ENCODE assay signal across 32 cellular contexts in the genomic region with DNA sequence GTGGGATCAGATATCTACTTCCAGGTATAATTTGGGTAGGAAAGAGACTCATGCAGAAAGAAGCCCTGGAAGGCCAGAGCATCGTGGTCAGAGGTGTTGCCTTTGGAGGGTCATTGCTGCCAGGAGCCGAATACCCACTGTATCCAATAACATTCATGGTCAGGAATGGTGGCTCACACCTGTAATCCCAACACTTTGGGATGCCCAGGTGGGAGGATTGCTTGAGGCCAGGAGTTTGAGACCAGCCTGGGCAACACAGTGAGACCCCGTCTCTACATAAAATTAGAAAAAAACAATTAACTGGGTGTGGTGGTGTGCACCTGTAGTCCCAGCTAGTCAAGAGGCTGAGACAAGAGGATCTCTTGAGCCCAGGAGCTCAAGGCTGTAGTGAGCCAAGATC. TPM values are rescaled to one million over a fixed set of nuclear protein-coding genes. Genes with fewer than 3 reads are reported as not detected.
"Had no signal": no experiment of that assay in that cellular context is flagged by ENCODE, and none has a peak within 500 bp of the region (broad histone marks: within the 10 kb centered on the region; RNA-seq: fewer than 3 reads in every experiment).

No MANE protein-coding gene starts in this region.

- H3K9me3 Mint-ChIP-seq: stimulated activated effector memory CD8-positive, alpha-beta T cell treated with anti-CD3 and anti-CD28 coated beads, Interleukin-12 subunit alpha, Interleukin-12 subunit beta, amount 100 ng/mL, for 72 hours; stimulated activated memory B cell treated with anti-CD40 and anti-IgM and Interleukin-4, amounts not matched to agents 10 μg/mL and 1 μg/mL and 100 μg/mL, for 72 hours; stimulated activated naive B cell treated with anti-CD40 and anti-IgM and Interleukin-4, amounts not matched to agents 10 μg/mL and 1 μg/mL and 100 μg/mL, for 72 hours; stimulated activated naive CD8-positive, alpha-beta T cell treated with anti-CD3 and anti-CD28 coated beads, Interleukin-15, amount 100 ng/mL, for 72 hours; stimulated activated naive CD8-positive, alpha-beta T cell treated with anti-CD3 and anti-CD28 coated beads, Interleukin-15, Interleukin-2, amounts not matched to agents 100 ng/mL and 50 ng/mL, for 24 hours; type B pancreatic cell had no signal

- H3K4me1 Mint-ChIP-seq: stimulated activated effector memory CD8-positive, alpha-beta T cell treated with anti-CD3 and anti-CD28 coated beads, Interleukin-12 subunit alpha, Interleukin-12 subunit beta, amount 100 ng/mL, for 72 hours; stimulated activated memory B cell treated with anti-CD40 and anti-IgM and Interleukin-4, amounts not matched to agents 10 μg/mL and 1 μg/mL and 100 μg/mL, for 72 hours; stimulated activated naive B cell treated with anti-CD40 and anti-IgM and Interleukin-4, amounts not matched to agents 10 μg/mL and 1 μg/mL and 100 μg/mL, for 72 hours; stimulated activated naive CD8-positive, alpha-beta T cell treated with anti-CD3 and anti-CD28 coated beads, Interleukin-15, amount 100 ng/mL, for 72 hours had no signal

- ATAC-seq: stimulated activated effector memory CD8-positive, alpha-beta T cell treated with anti-CD3 and anti-CD28 coated beads, Interleukin-12 subunit alpha, Interleukin-12 subunit beta, amount 100 ng/mL, for 72 hours; stimulated activated memory B cell treated with anti-CD40 and anti-IgM and Interleukin-4, amounts not matched to agents 10 μg/mL and 1 μg/mL and 100 μg/mL, for 72 hours; stimulated activated naive B cell treated with anti-CD40 and anti-IgM and Interleukin-4, amounts not matched to agents 10 μg/mL and 1 μg/mL and 100 μg/mL, for 72 hours; stimulated activated naive CD8-positive, alpha-beta T cell treated with anti-CD3 and anti-CD28 coated beads, Interleukin-15, amount 100 ng/mL, for 72 hours; stimulated activated naive CD8-positive, alpha-beta T cell treated with anti-CD3 and anti-CD28 coated beads, Interleukin-15, Interleukin-2, amounts not matched to agents 100 U/mL and 50 U/mL, for 24 hours; upper lobe of right lung had no signal

- H3K27me3 Mint-ChIP-seq: stimulated activated memory B cell treated with anti-CD40 and anti-IgM and Interleukin-4, amounts not matched to agents 10 μg/mL and 1 μg/mL and 100 μg/mL, for 72 hours; stimulated activated naive CD8-positive, alpha-beta T cell treated with anti-CD3 and anti-CD28 coated beads, Interleukin-15, amount 100 ng/mL, for 72 hours; stimulated activated naive CD8-positive, alpha-beta T cell treated with anti-CD3 and anti-CD28 coated beads, Interleukin-15, Interleukin-2, amounts not matched to agents 100 ng/mL and 50 ng/mL, for 24 hours had no signal

- H3K9me3 ChIP-seq: stomach, suprapubic skin, testis, thoracic aorta, thyroid gland, tibial artery, tibial nerve, transverse colon, upper lobe of left lung, upper lobe of right lung, uterus, vagina had no signal

- H3K36me3 Mint-ChIP-seq: stimulated activated effector memory CD8-positive, alpha-beta T cell treated with anti-CD3 and anti-CD28 coated beads, Interleukin-12 subunit alpha, Interleukin-12 subunit beta, amount 100 ng/mL, for 72 hours; type B pancreatic cell had no signal

- H3K4me3 Mint-ChIP-seq: stimulated activated effector memory CD8-positive, alpha-beta T cell treated with anti-CD3 and anti-CD28 coated beads, Interleukin-12 subunit alpha, Interleukin-12 subunit beta, amount 100 ng/mL, for 72 hours; stimulated activated memory B cell treated with anti-CD40 and anti-IgM and Interleukin-4, amounts not matched to agents 10 μg/mL and 1 μg/mL and 100 μg/mL, for 72 hours; stimulated activated naive B cell treated with anti-CD40 and anti-IgM and Interleukin-4, amounts not matched to agents 10 μg/mL and 1 μg/mL and 100 μg/mL, for 72 hours; stimulated activated naive CD8-positive, alpha-beta T cell treated with anti-CD3 and anti-CD28 coated beads, Interleukin-15, amount 100 ng/mL, for 72 hours; stimulated activated naive CD8-positive, alpha-beta T cell treated with anti-CD3 and anti-CD28 coated beads, Interleukin-15, Interleukin-2, amounts not matched to agents 100 ng/mL and 50 ng/mL, for 24 hours; type B pancreatic cell had no signal

- H3K4me1 ChIP-seq: stomach, suprapubic skin, testis, thyroid gland, tibial artery, tibial nerve, transverse colon, upper lobe of left lung, upper lobe of right lung, uterus, vagina had no signal

- H3K36me3 ChIP-seq: suprapubic skin, thoracic aorta, thyroid gland, transverse colon, upper lobe of left lung, upper lobe of right lung, uterus, vagina had no signal

- H3K27ac Mint-ChIP-seq: stimulated activated effector memory CD8-positive, alpha-beta T cell treated with anti-CD3 and anti-CD28 coated beads, Interleukin-12 subunit alpha, Interleukin-12 subunit beta, amount 100 ng/mL, for 72 hours; stimulated activated memory B cell treated with anti-CD40 and anti-IgM and Interleukin-4, amounts not matched to agents 10 μg/mL and 1 μg/mL and 100 μg/mL, for 72 hours; stimulated activated naive B cell treated with anti-CD40 and anti-IgM and Interleukin-4, amounts not matched to agents 10 μg/mL and 1 μg/mL and 100 μg/mL, for 72 hours; stimulated activated naive CD8-positive, alpha-beta T cell treated with anti-CD3 and anti-CD28 coated beads, Interleukin-15, amount 100 ng/mL, for 72 hours; stimulated activated naive CD8-positive, alpha-beta T cell treated with anti-CD3 and anti-CD28 coated beads, Interleukin-15, Interleukin-2, amounts not matched to agents 100 ng/mL and 50 ng/mL, for 24 hours; type B pancreatic cell had no signal

- H3K4me3 ChIP-seq: stomach, suprapubic skin, testis, thoracic aorta, thyroid gland, tibial artery, tibial nerve, transverse colon, upper lobe of left lung, upper lobe of right lung, uterus, vagina had no signal

- DNase-seq: stimulated activated CD4-positive, alpha-beta T cell treated with anti-CD3 and anti-CD28 coated beads, Interleukin-2, amount 100 ng/mL, for 48 hours; stimulated activated CD4-positive, alpha-beta T cell treated with anti-CD3 and anti-CD28 coated beads, Interleukin-4, amount 100 ng/mL, for 1 hour; stimulated activated CD4-positive, alpha-beta T cell treated with anti-CD3 and anti-CD28 coated beads, Interleukin-4, amount 100 ng/mL, for 24 hours; stimulated activated CD4-positive, alpha-beta T cell treated with anti-CD3 and anti-CD28 coated beads, Interleukin-4, amount 100 ng/mL, for 4 hours; stimulated activated CD8-positive, alpha-beta memory T cell treated with anti-CD3 and anti-CD28 coated beads, Interleukin-4, amount 100 ng/mL, for 48 hours; stimulated activated naive B cell treated with anti-CD40 and anti-IgM and Interleukin-4, amounts not matched to agents 10 μg/mL and 1 μg/mL and 100 μg/mL, for 72 hours; stimulated activated naive CD4-positive, alpha-beta T cell; stimulated activated naive CD4-positive, alpha-beta T cell treated with Interleukin-2 at 50 U/mL for 16 hours; stimulated activated naive CD8-positive, alpha-beta T cell treated with anti-CD3 and anti-CD28 coated beads, Interleukin-15, amount 100 ng/mL, for 72 hours; stimulated activated naive CD8-positive, alpha-beta T cell treated with anti-CD3 and anti-CD28 coated beads, Interleukin-15, Interleukin-2, amounts not matched to agents 100 U/mL and 50 U/mL, for 24 hours; stomach; substantia nigra; testis; thyroid gland; tibial artery; transverse colon; trophoblast cell; upper lobe of left lung; upper lobe of right lung; uterus had no signal

- H3K27ac ChIP-seq: stomach, suprapubic skin, testis, thoracic aorta, thyroid gland, tibial artery, tibial nerve, transverse colon, upper lobe of left lung, upper lobe of right lung, uterus, vagina had no signal

- H3K27me3 ChIP-seq: stomach, suprapubic skin, testis, thyroid gland, tibial artery, tibial nerve, transverse colon, upper lobe of left lung, upper lobe of right lung, uterus, vagina had no signal

RNA-seq across cellular contexts. Expression of gene F11, which starts 10.9 kb away (rescaled TPM):
- total RNA-seq: stomach, subcutaneous adipose tissue, thoracic aorta, thyroid gland, transverse colon, ureter, urinary bladder, vagina had no signal
- polyA plus RNA-seq: thymus had no signal

RNA-seq across cellular contexts. Expression of gene KLKB1, which starts 27.8 kb away (rescaled TPM):
- total RNA-seq: suprapubic skin had no signal
